Comparison of ENCODE assay signal across 8 cellular contexts in the genomic region with DNA sequence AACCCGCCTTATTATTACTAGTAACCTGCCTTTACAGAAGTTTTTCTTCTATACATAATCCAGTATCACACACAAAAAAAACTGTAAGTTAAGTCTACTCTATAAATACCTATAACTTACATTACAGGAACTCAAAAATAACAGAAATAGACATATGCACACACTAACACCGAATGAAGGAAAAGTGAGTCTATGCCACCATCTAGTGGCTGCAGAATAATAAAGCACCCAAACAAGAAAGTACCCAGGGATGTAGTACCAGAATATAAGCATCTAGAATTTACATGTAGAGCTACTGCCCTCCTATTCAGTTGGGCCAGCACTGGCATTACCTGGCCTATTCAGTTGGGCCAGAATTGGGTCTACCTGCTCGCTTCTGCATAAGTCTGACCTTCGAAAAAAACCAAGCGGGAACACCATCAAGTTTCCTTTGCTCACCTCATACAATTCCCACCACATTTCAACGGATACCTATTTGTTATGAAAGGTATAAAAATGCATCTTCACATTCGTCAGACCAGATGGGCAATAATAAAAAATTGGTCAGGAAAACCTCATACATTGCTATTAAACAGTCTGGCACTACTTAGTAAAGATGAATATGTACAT. TPM values are rescaled to one million over a fixed set of nuclear protein-coding genes. Genes with fewer than 3 reads are reported as not detected.
DNase-seq lines count a peak whose midpoint lies in the region; ATAC-seq, FAIRE-seq and TF ChIP-seq lines count a peak whose summit lies in the region.

No MANE protein-coding gene starts in this region.

- no peaks in the 10 kb centered on the region for H3K36me3 Mint-ChIP-seq in H9 (ENCODE audit: insufficient read depth in 1 of 3, low read depth in 3 of 3)

- no peak overlapping the region for H4K5ac ChIP-seq in H9 (ENCODE audit: insufficient read length, low read depth, low read length)

- H3K9me3 Mint-ChIP-seq in H9: no peaks in the 10 kb centered on the region

- whole genome bisulfite sequencing in H9 (ENCODE audit: extremely low coverage, insufficient read length, low lambda C conversion rate): no CpG with 5 or more reads among the region's 7 CpGs
- 38 to 50% methylated on average over 7 of the region's 7 CpGs for WGBS in lung, 2 donors

- peaks cover 14 to 22% of the 10 kb centered on the region in 2 experiments for H3K4me1 Mint-ChIP-seq in H9

- no peak overlapping the region for H3K9ac ChIP-seq in H9 (ENCODE audit: extremely low read depth, insufficient read length, low read length)

- H4K20me1 ChIP-seq in H9 (ENCODE audit: control insufficient read depth, insufficient read depth, insufficient read length): no peaks in the 10 kb centered on the region

- H3K36me3 ChIP-seq in GM06990 (ENCODE audit: control insufficient read depth, insufficient read depth, low read length) (no peaks in the 10 kb centered on the region), bronchial epithelial cell (ENCODE audit: control insufficient read depth, insufficient read depth, low read length) (no peaks in the 10 kb centered on the region), lung (ENCODE audit: control insufficient read depth in 2 of 2, insufficient read depth in 2 of 2, low read length in 2 of 2) (no peaks in the 10 kb centered on the region)

- no peaks in the 10 kb centered on the region for H3K9me3 ChIP-seq in H9 (ENCODE audit: control insufficient read depth, low read depth, low read length)
- H3K9me3 ChIP-seq in lung (ENCODE audit: control insufficient read depth in 2 of 2, insufficient read depth in 1 of 2, low read length in 1 of 2): no peaks in the 10 kb centered on the region

- in situ Hi-C loops in ACHN (cut with HindIII; ENCODE audit: low pct_ligation_motif_present, low pct_unique_long_range_greater_than_20kb, low sequenced_read_pairs): no loop called here

- no peak overlapping the region for H2BK12ac ChIP-seq in H9 (ENCODE audit: insufficient read length, low read depth, low read length)

- H2BK120ac ChIP-seq in H9 (ENCODE audit: low read depth, low read length, poor library complexity, severe bottlenecking): no peak overlapping the region

- H3K56ac ChIP-seq in H9 (ENCODE audit: insufficient read length, low read depth, low read length): no peak overlapping the region

- no peak overlapping the region for H4K8ac ChIP-seq in H9 (replicated peaks; ENCODE audit: insufficient read length, low read depth, low read length)

- H3K4me1 ChIP-seq in H9 (ENCODE audit: insufficient read depth, low read length) (no peaks in the 10 kb centered on the region), lung (ENCODE audit: control insufficient read depth in 2 of 2, insufficient read depth in 2 of 2, low read length in 2 of 2) (peaks cover 0 to under 1% of the 10 kb centered on the region in 2 donors)

- H3K4me3 Mint-ChIP-seq in H9: no peak overlapping the region

- no peak overlapping the region for H4K91ac ChIP-seq in H9 (ENCODE audit: insufficient read length, low read depth, low read length)

- no peak for FAIRE-seq in bronchial epithelial cell (lab: Jason Lieb, UNC)

- no peaks in the 10 kb centered on the region for H3K79me1 ChIP-seq in H9 (ENCODE audit: insufficient read depth, low read depth, low read length, poor library complexity, severe bottlenecking)

- H3K23ac ChIP-seq in H9 (ENCODE audit: insufficient read length, low read depth, low read length): no peak overlapping the region

- H2BK15ac ChIP-seq in H9 (ENCODE audit: low read depth, low read length): no peak overlapping the region

- no peak overlapping the region for H3K14ac ChIP-seq in H9 (ENCODE audit: insufficient read depth, low read length)

- H3T11ph ChIP-seq in H9 (ENCODE audit: low read length): no peak overlapping the region

- TF ChIP-seq CTCF in GM06990 (IDR thresholded peaks at IDR 0.05; ENCODE audit: insufficient read depth, low read length, poor library complexity, severe bottlenecking) (peak; percentile 54), H9 (conservative IDR thresholded peaks at IDR 0.05) (peak; percentile 89), bronchial epithelial cell (IDR thresholded peaks at IDR 0.05; ENCODE audit: insufficient read depth, low read length, severe bottlenecking) (peak; percentile 49), lung (IDR thresholded peaks at IDR 0.05; ENCODE audit: control extremely low read depth, extremely low read depth) (peak; percentile 68)

- no peak overlapping the region for H2AFZ ChIP-seq in H9 (ENCODE audit: low read length)

- no peaks in the 10 kb centered on the region for H3K27me3 ChIP-seq in GM06990 (replicated peaks; ENCODE audit: control insufficient read depth, insufficient read depth, low read length)
- H3K27me3 ChIP-seq in H9 (ENCODE audit: insufficient read depth, low read length): no peaks in the 10 kb centered on the region
- no peaks in the 10 kb centered on the region for H3K27me3 ChIP-seq in bronchial epithelial cell (ENCODE audit: control insufficient read depth, insufficient read depth, low read length)
- H3K27me3 ChIP-seq in lung (ENCODE audit: control insufficient read depth, insufficient read depth): no peaks in the 10 kb centered on the region

- DNase-seq in ACHN (peak; percentile 59), GM06990 (ENCODE audit: extremely low read depth, insufficient read length) (no peak), H9 (no peak), Kasumi-1 (lab: John Stamatoyannopoulos, UW) (peak; percentile 87 to 91), OCI-M1 (lab: John Stamatoyannopoulos, UW) (peak; percentile 83), bronchial epithelial cell (ENCODE audit: low read depth) (peak; percentile 66), lung (ENCODE audit: low spot score) (no peak), 8988T (no peak)

- H3K18ac ChIP-seq in H9 (ENCODE audit: insufficient read length, low read depth, low read length): no peak overlapping the region

- H3K27ac ChIP-seq in H9 (ENCODE audit: insufficient read length, low read depth, low read length) (no peak overlapping the region), lung (ENCODE audit: low read depth in 1 of 2, low read length in 1 of 2) (no peak overlapping the region)

- H3K4me2 ChIP-seq in H9 (ENCODE audit: insufficient read depth, insufficient read length, low read length): no peak overlapping the region

- H2BK20ac ChIP-seq in H9 (ENCODE audit: low read depth, low read length, poor library complexity, severe bottlenecking): no peak overlapping the region

- no peak overlapping the region for H3K27ac Mint-ChIP-seq in H9

- H3K23me2 ChIP-seq in H9 (ENCODE audit: insufficient read length, low read depth, low read length, poor library complexity, severe bottlenecking): peaks cover 6% of the 10 kb centered on the region

- no peak overlapping the region for H2BK5ac ChIP-seq in H9 (ENCODE audit: insufficient read length, low read length)

- no peaks in the 10 kb centered on the region for H3K27me3 Mint-ChIP-seq in H9 (ENCODE audit: low read depth)

- no peak for ATAC-seq in lung (ENCODE audit: insufficient read depth, low FRiP score)

- no peak overlapping the region for H2AK5ac ChIP-seq in H9 (ENCODE audit: insufficient read length, low read length)

- H3K4me3 ChIP-seq in GM06990 (replicated peaks; ENCODE audit: low read depth, low read length) (no peak overlapping the region), bronchial epithelial cell (ENCODE audit: low read depth, low read length) (no peak overlapping the region), lung (no peak overlapping the region)

- no peak overlapping the region for H3K4ac ChIP-seq in H9 (ENCODE audit: low read depth, low read length)

- H3K79me2 ChIP-seq in H9 (ENCODE audit: insufficient read depth, low read length): no peaks in the 10 kb centered on the region

RNA-seq across cellular contexts. Expression of a gene that starts 4.0 kb away (rescaled TPM):
- total RNA-seq in H9 (2021): 13.8 and 13.9 TPM in 2 replicates
- 26.9 and 30.6 TPM in 2 replicates for total RNA-seq in bronchial epithelial cell
- 10 to 100 TPM; 20.1 to 49.5 TPM for total RNA-seq in lung
- polyA plus RNA-seq in lung: 10 to 100 TPM; 18.9 to 23.6 TPM

RNA-seq across cellular contexts. Expression of a gene that starts 20.4 kb away (rescaled TPM):
- 0.26 and 0.57 TPM in 2 replicates for total RNA-seq in H9 (2021)
- 0.26 and 0.51 TPM in 2 replicates for total RNA-seq in bronchial epithelial cell
- total RNA-seq in lung: 1 to 10 TPM; 1.5 to 4.3 TPM
- 1 to 10 TPM in 1 of 2 donors, under 1 TPM in 1; 0.85 to 1.5 TPM for polyA plus RNA-seq in lung

RNA-seq across cellular contexts. Expression of a gene that starts 49.2 kb away (rescaled TPM):
- not detected in 2 replicates for total RNA-seq in H9 (2021)
- total RNA-seq in bronchial epithelial cell: not detected in 2 replicates
- total RNA-seq in lung: not detected
- not detected for polyA plus RNA-seq in lung

Comparison
In these comparisons a context has a peak if more than half of its experiments do, and no peak if none do; other contexts are left out.
1. DNase-seq: peak in ACHN (single experiment), Kasumi-1 (2 of 2), OCI-M1 (single experiment) and bronchial epithelial cell (single experiment); none in GM06990 (single experiment), H9 (single experiment), lung (single experiment) and 8988T (single experiment).
2. Peak in every context shown above with its lines, with median percentiles within 50 percentile points of each other: CTCF ChIP-seq.